Comparison of ENCODE assay signal across 8 cellular contexts in the genomic region with DNA sequence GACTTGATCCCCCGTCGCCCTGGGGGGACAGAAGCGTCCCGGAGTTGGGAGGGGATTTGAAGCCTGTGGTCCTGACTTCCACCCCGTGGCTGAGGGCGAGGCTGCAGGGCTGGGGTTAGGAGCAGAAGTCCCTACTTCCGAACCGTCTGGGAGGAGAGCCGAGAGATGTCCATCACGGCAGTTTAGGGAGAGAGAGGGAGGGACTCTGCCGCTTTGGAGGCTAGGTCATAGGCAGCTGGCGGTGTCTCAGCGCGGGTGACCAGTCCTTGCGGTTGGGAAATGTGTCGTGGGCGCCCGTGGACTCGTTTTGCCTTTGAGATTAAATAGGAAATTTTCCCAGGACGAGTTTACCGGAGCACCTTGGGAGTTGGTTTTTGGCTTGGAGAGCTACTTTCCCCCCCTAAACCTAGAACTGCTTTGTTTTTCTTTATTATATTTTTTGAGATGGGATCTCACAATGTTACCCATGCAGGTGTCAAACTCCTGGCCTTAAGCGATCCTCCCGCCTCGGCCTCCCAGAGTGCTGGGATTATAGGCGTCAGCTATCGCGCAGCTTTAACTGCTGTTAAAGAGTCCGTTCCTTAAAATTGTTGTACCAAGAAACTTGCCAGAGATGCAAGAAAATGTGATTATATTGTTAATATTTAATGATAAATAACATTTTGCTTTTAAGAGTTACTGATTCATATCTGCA. TPM values are rescaled to one million over a fixed set of nuclear protein-coding genes. Genes with fewer than 3 reads are reported as not detected.
DNase-seq lines count a peak whose midpoint lies in the region; ATAC-seq and TF ChIP-seq lines count a peak whose summit lies in the region.
"Not testable (repeated sequence)": the region's sequence is repeated elsewhere in the genome, so short reads cannot be mapped to it uniquely, and the experiment has no call there.

No MANE protein-coding gene starts in this region.

- peak overlapping the region; percentile 95 for H3K56ac ChIP-seq in mesendoderm (ENCODE audit: low read length)

- not testable (repeated sequence) for H3K27me3 ChIP-seq in HUES6 (ENCODE audit: control insufficient read depth, insufficient read depth, low read length); mesendoderm (ENCODE audit: insufficient read depth, low read length, poor library complexity)

- H3K18ac ChIP-seq in mesendoderm (ENCODE audit: low read length): peak overlapping the region; percentile 7

- H2BK15ac ChIP-seq in mesendoderm (replicated peaks; ENCODE audit: low read depth): not testable (repeated sequence)

- H3K27me3 Mint-ChIP-seq in CD14-positive monocyte (ENCODE audit: low read depth in 3 of 3); stimulated activated memory B cell treated with anti-CD40 and anti-IgM and Interleukin-4, amounts not matched to agents 10 μg/mL and 1 μg/mL and 100 μg/mL, for 72 hours: not testable (repeated sequence)

- not testable (repeated sequence) for H3K36me3 ChIP-seq in HUES6 (ENCODE audit: control insufficient read depth, insufficient read depth, low read length); mesendoderm (ENCODE audit: control insufficient read depth, insufficient read depth, low read length)

- H3K36me3 Mint-ChIP-seq in CD14-positive monocyte; stimulated activated memory B cell treated with anti-CD40 and anti-IgM and Interleukin-4, amounts not matched to agents 10 μg/mL and 1 μg/mL and 100 μg/mL, for 72 hours: not testable (repeated sequence)

- peak overlapping the region; percentile 90 to 95 for H3K4me3 Mint-ChIP-seq in CD14-positive monocyte
- H3K4me3 Mint-ChIP-seq in stimulated activated memory B cell treated with anti-CD40 and anti-IgM and Interleukin-4, amounts not matched to agents 10 μg/mL and 1 μg/mL and 100 μg/mL, for 72 hours: peak overlapping the region; percentile 93

- peaks cover 20% of the 10 kb centered on the region for H3K4me1 Mint-ChIP-seq in CD14-positive monocyte
- peaks cover 32% of the 10 kb centered on the region for H3K4me1 Mint-ChIP-seq in stimulated activated memory B cell treated with anti-CD40 and anti-IgM and Interleukin-4, amounts not matched to agents 10 μg/mL and 1 μg/mL and 100 μg/mL, for 72 hours

- intact Hi-C loops in CD14-positive monocyte (cut with micrococcal nuclease): loop anchor here (2.0 to 10.0 kb wide), 2 partner anchors 26 to 60 kb away; a partner anchor contains a TSS

- peak overlapping the region; percentile 78 for H3K4me3 ChIP-seq in HUES6 (ENCODE audit: low read depth, low read length)
- peak overlapping the region; percentile 84 for H3K4me3 ChIP-seq in fibroblast of pulmonary artery (replicated peaks; ENCODE audit: low read depth, low read length)
- H3K4me3 ChIP-seq in mesendoderm (ENCODE audit: low read length): peak overlapping the region; percentile 91

- WGBS in mesendoderm (ENCODE audit: extremely low coverage, insufficient coverage, low lambda C conversion rate): no CpG with 5 or more reads among the region's 28 CpGs

- peak overlapping the region; percentile 89 for H3K27ac ChIP-seq in HUES6 (ENCODE audit: low read depth, low read length)
- peak overlapping the region; percentile 97 for H3K27ac ChIP-seq in mesendoderm (ENCODE audit: low read depth, low read length)

- H4K5ac ChIP-seq in mesendoderm (ENCODE audit: low read length): not testable (repeated sequence)

- H3K79me1 ChIP-seq in mesendoderm (ENCODE audit: low read length): not testable (repeated sequence)

- DNase-seq in CD14-positive monocyte (ENCODE audit: low spot score) (peak; percentile 70), SK-N-DZ (ENCODE audit: low spot score) (peak; percentile 49), amniotic stem cell (lab: John Stamatoyannopoulos, UW) (peak; percentile 21), fibroblast of pulmonary artery (ENCODE audit: low read depth) (peak; percentile 58), mesendoderm (peak; percentile 82)

- not testable (repeated sequence) for TF ChIP-seq CTCF in CD14-positive monocyte (IDR thresholded peaks at IDR 0.05)
- TF ChIP-seq CTCF in fibroblast of pulmonary artery (IDR thresholded peaks at IDR 0.05; ENCODE audit: low read length, missing control alignments): peak; percentile 2

- H3K9me3 ChIP-seq in HUES6 (ENCODE audit: control insufficient read depth, insufficient read depth, low read depth, low read length): not testable (repeated sequence)

- ATAC-seq in GM21515 (IDR thresholded peaks at IDR 0.05; ENCODE audit: unreplicated experiment): peak; percentile 20
- ATAC-seq in stimulated activated memory B cell treated with anti-CD40 and anti-IgM and Interleukin-4, amounts not matched to agents 10 μg/mL and 1 μg/mL and 100 μg/mL, for 72 hours: not testable (repeated sequence)

- not testable (repeated sequence) for H3K23ac ChIP-seq in mesendoderm (ENCODE audit: low read length)

- H4K8ac ChIP-seq in mesendoderm (ENCODE audit: low read depth, low read length): not testable (repeated sequence)

- not testable (repeated sequence) for H2AK5ac ChIP-seq in mesendoderm (ENCODE audit: low read length)

- H3K9ac ChIP-seq in HUES6 (ENCODE audit: low read length) (peak overlapping the region; percentile 88), mesendoderm (ENCODE audit: low read length) (peak overlapping the region; percentile 89)

- H3K79me2 ChIP-seq in mesendoderm (ENCODE audit: control insufficient read depth, insufficient read depth, low read length): peaks cover 13% of the 10 kb centered on the region

- H3K4me2 ChIP-seq in mesendoderm (ENCODE audit: low read length): peak overlapping the region; percentile 44

- H2BK120ac ChIP-seq in mesendoderm (ENCODE audit: low read depth, low read length): not testable (repeated sequence)

- H3K9me3 Mint-ChIP-seq in CD14-positive monocyte; stimulated activated memory B cell treated with anti-CD40 and anti-IgM and Interleukin-4, amounts not matched to agents 10 μg/mL and 1 μg/mL and 100 μg/mL, for 72 hours: not testable (repeated sequence)

- H3K27ac Mint-ChIP-seq in CD14-positive monocyte: peak overlapping the region; percentile 94 to 99 (median 98)
- peak overlapping the region; percentile 94 for H3K27ac Mint-ChIP-seq in stimulated activated memory B cell treated with anti-CD40 and anti-IgM and Interleukin-4, amounts not matched to agents 10 μg/mL and 1 μg/mL and 100 μg/mL, for 72 hours

- H3K4ac ChIP-seq in mesendoderm (ENCODE audit: low read depth, low read length): not testable (repeated sequence)

- not testable (repeated sequence) for H2BK5ac ChIP-seq in mesendoderm (ENCODE audit: low read length)

- H3K4me1 ChIP-seq in HUES6 (ENCODE audit: control insufficient read depth, insufficient read depth, low read length); mesendoderm (ENCODE audit: control insufficient read depth, low read depth, low read length): not testable (repeated sequence)

RNA-seq across cellular contexts. Expression of a gene that starts 26.6 kb away (rescaled TPM):
- 1 to 10 TPM; 1.8 to 2.7 TPM for polyA plus RNA-seq in CD14-positive monocyte
- polyA plus RNA-seq in SK-N-DZ (2014; cell fraction: cytosol; rRNA removed): 18.1 and 18.7 TPM in 2 replicates
- 22.0 and 39.6 TPM in 2 replicates for polyA plus RNA-seq in SK-N-DZ (2014; cell fraction: nucleus; rRNA removed)
- polyA plus RNA-seq in mesendoderm (2013, experiment 1 of 2): 3.4 TPM
- 3.2 TPM for polyA plus RNA-seq in mesendoderm (2013, experiment 2 of 2)

Comparison
In these comparisons a context has a peak if more than half of its experiments do, and no peak if none do; other contexts are left out.
1. DNase-seq: peak in every context shown above with its lines; median percentile 82 in mesendoderm; 70 in CD14-positive monocyte; 58 in fibroblast of pulmonary artery; 49 in SK-N-DZ; 21 in amniotic stem cell.